Comparison of ENCODE assay signal across 30 cellular contexts in genomic region chr20:50682947-50683530, GRCh38. TPM values are rescaled to one million over a fixed set of nuclear protein-coding genes. Genes with fewer than 3 reads are reported as not detected.
"Had no signal": no experiment of that assay in that cellular context is flagged by ENCODE, and none has a peak within 500 bp of the region (broad histone marks: within the 10 kb centered on the region; RNA-seq: fewer than 3 reads in every experiment).

No MANE protein-coding gene starts in this region.

- FAIRE-seq: frontal cortex had no signal

- H3K27ac Mint-ChIP-seq: activated CD4-positive, alpha-beta memory T cell treated with anti-CD3 and anti-CD28 coated beads, Interleukin-2, amount 10 ng/mL, durations not matched to agents 7 days and 5 days; activated CD4-positive, alpha-beta T cell treated with anti-CD3 and anti-CD28 coated beads for 36 hours; activated CD4-positive, alpha-beta T cell treated with anti-CD3 and anti-CD28 coated beads, Interleukin-2, amount 10 ng/mL, durations not matched to agents 24 days and 14 days; activated naive CD4-positive, alpha-beta T cell treated with anti-CD3 and anti-CD28 coated beads, Interleukin-2, amount 10 ng/mL, durations not matched to agents 7 days and 5 days; activated naive CD4-positive, alpha-beta T cell treated with anti-CD3 and anti-CD28 coated beads, Interleukin-2, amount 50 U/mL, for 72 hours; activated naive CD8-positive, alpha-beta T cell treated with anti-CD3 and anti-CD28 coated beads, Interleukin-2, amount 10 ng/mL, durations not matched to agents 7 days and 5 days; activated T-cell treated with anti-CD3 and anti-CD28 coated beads, Interleukin-2, amount 50 U/mL, for 24 hours; activated T-cell treated with anti-CD3 and anti-CD28 coated beads, Interleukin-2, amount 50 U/mL, for 72 hours; brain; endodermal cell had no signal

- H3K27ac ChIP-seq: ascending aorta, breast epithelium, cardiac muscle cell, colonic mucosa had no signal

- H3K36me3 Mint-ChIP-seq: activated naive CD4-positive, alpha-beta T cell treated with anti-CD3 and anti-CD28 coated beads, Interleukin-2, amount 10 ng/mL, durations not matched to agents 7 days and 5 days; activated naive CD4-positive, alpha-beta T cell treated with anti-CD3 and anti-CD28 coated beads, Interleukin-2, amount 50 U/mL, for 72 hours; activated naive CD8-positive, alpha-beta T cell treated with anti-CD3 and anti-CD28 coated beads, Interleukin-2, amount 10 ng/mL, durations not matched to agents 7 days and 5 days; brain had no signal

- H3K9me3 ChIP-seq: ascending aorta, breast epithelium, colonic mucosa had no signal

- H3K9me3 Mint-ChIP-seq: activated CD4-positive, alpha-beta memory T cell treated with anti-CD3 and anti-CD28 coated beads, Interleukin-2, amount 10 ng/mL, durations not matched to agents 7 days and 5 days; activated CD4-positive, alpha-beta T cell treated with anti-CD3 and anti-CD28 coated beads, Interleukin-2, amount 10 ng/mL, durations not matched to agents 24 days and 14 days; activated naive CD4-positive, alpha-beta T cell treated with anti-CD3 and anti-CD28 coated beads, Interleukin-2, amount 10 ng/mL, durations not matched to agents 7 days and 5 days; activated naive CD4-positive, alpha-beta T cell treated with anti-CD3 and anti-CD28 coated beads, Interleukin-2, amount 50 U/mL, for 72 hours; activated naive CD8-positive, alpha-beta T cell treated with anti-CD3 and anti-CD28 coated beads, Interleukin-2, amount 10 ng/mL, durations not matched to agents 7 days and 5 days; activated T-cell treated with anti-CD3 and anti-CD28 coated beads, Interleukin-2, amount 50 U/mL, for 24 hours; activated T-cell treated with anti-CD3 and anti-CD28 coated beads, Interleukin-2, amount 50 U/mL, for 72 hours; endodermal cell had no signal

- H3K4me1 Mint-ChIP-seq: activated CD4-positive, alpha-beta memory T cell treated with anti-CD3 and anti-CD28 coated beads, Interleukin-2, amount 10 ng/mL, durations not matched to agents 7 days and 5 days; activated CD4-positive, alpha-beta T cell treated with anti-CD3 and anti-CD28 coated beads for 36 hours; activated CD4-positive, alpha-beta T cell treated with anti-CD3 and anti-CD28 coated beads, Interleukin-2, amount 10 ng/mL, durations not matched to agents 24 days and 14 days; activated naive CD4-positive, alpha-beta T cell treated with anti-CD3 and anti-CD28 coated beads, Interleukin-2, amount 10 ng/mL, durations not matched to agents 7 days and 5 days; activated naive CD8-positive, alpha-beta T cell treated with anti-CD3 and anti-CD28 coated beads, Interleukin-2, amount 10 ng/mL, durations not matched to agents 7 days and 5 days had no signal

- H3K4me1 ChIP-seq: ascending aorta, breast epithelium, colonic mucosa had no signal

- H3K27me3 Mint-ChIP-seq: activated CD4-positive, alpha-beta memory T cell treated with anti-CD3 and anti-CD28 coated beads, Interleukin-2, amount 10 ng/mL, durations not matched to agents 7 days and 5 days; activated T-cell treated with anti-CD3 and anti-CD28 coated beads, Interleukin-2, amount 50 U/mL, for 24 hours had no signal

- DNase-seq: activated CD4-positive, alpha-beta memory T cell treated with anti-CD3 and anti-CD28 coated beads, Interleukin-2, amount 10 ng/mL, durations not matched to agents 7 days and 5 days; activated CD4-positive, alpha-beta T cell treated with anti-CD3 and anti-CD28 coated beads for 36 hours; activated CD4-positive, alpha-beta T cell treated with anti-CD3 and anti-CD28 coated beads, Interleukin-2, amount 10 ng/mL, durations not matched to agents 24 days and 14 days; activated CD4-positive, alpha-beta T cell treated with anti-CD3 and anti-CD28 coated beads, Interleukin-2, amount 50 U/mL, for 4 hours; activated CD4-positive, CD25-positive, alpha-beta regulatory T cell; activated CD4-positive, CD25-positive, alpha-beta regulatory T cell treated with anti-CD3 and anti-CD28 coated beads, Interleukin-2, amount 50 U/mL, for 72 hours; activated CD8-positive, alpha-beta memory T cell treated with anti-CD3 and anti-CD28 coated beads, Interleukin-2, amount 50 U/mL, for 48 hours; activated gamma-delta T cell; activated naive CD4-positive, alpha-beta T cell; activated naive CD4-positive, alpha-beta T cell treated with anti-CD3 and anti-CD28 coated beads, Interleukin-2, amount 10 ng/mL, durations not matched to agents 7 days and 5 days; activated naive CD8-positive, alpha-beta T cell treated with anti-CD3 and anti-CD28 coated beads, Interleukin-2, amount 10 ng/mL, durations not matched to agents 7 days and 5 days; activated T-cell treated with anti-CD3 and anti-CD28 coated beads for 4 hours; activated T-cell treated with anti-CD3 and anti-CD28 coated beads, Interleukin-2, amount 50 U/mL, for 24 hours; activated T-cell treated with anti-CD3 and anti-CD28 coated beads, Interleukin-2, amount 50 U/mL, for 72 hours; central memory CD4-positive, alpha-beta T cell; cerebellar nuclear complex; colonic mucosa; effector CD8-positive, alpha-beta T cell; endodermal cell; foreskin fibroblast; T-helper 2 cell had no signal

- H3K4me3 ChIP-seq: ascending aorta, breast epithelium, cardiac muscle cell, colonic mucosa had no signal

- H3K4me3 Mint-ChIP-seq: activated CD4-positive, alpha-beta memory T cell treated with anti-CD3 and anti-CD28 coated beads, Interleukin-2, amount 10 ng/mL, durations not matched to agents 7 days and 5 days; activated CD4-positive, alpha-beta T cell treated with anti-CD3 and anti-CD28 coated beads for 36 hours; activated CD4-positive, alpha-beta T cell treated with anti-CD3 and anti-CD28 coated beads, Interleukin-2, amount 10 ng/mL, durations not matched to agents 24 days and 14 days; activated naive CD4-positive, alpha-beta T cell treated with anti-CD3 and anti-CD28 coated beads, Interleukin-2, amount 10 ng/mL, durations not matched to agents 7 days and 5 days; activated naive CD8-positive, alpha-beta T cell treated with anti-CD3 and anti-CD28 coated beads, Interleukin-2, amount 10 ng/mL, durations not matched to agents 7 days and 5 days; activated T-cell treated with anti-CD3 and anti-CD28 coated beads, Interleukin-2, amount 50 U/mL, for 24 hours; activated T-cell treated with anti-CD3 and anti-CD28 coated beads, Interleukin-2, amount 50 U/mL, for 72 hours; brain; endodermal cell had no signal

- ATAC-seq: activated CD4-positive, alpha-beta T cell treated with anti-CD3 and anti-CD28 coated beads for 36 hours; activated naive CD4-positive, alpha-beta T cell treated with anti-CD3 and anti-CD28 coated beads, Interleukin-2, amount 50 U/mL, for 72 hours; activated T-cell treated with anti-CD3 and anti-CD28 coated beads, Interleukin-2, amount 50 U/mL, for 72 hours; esophagus mucosa had no signal

- H3K36me3 ChIP-seq: ascending aorta, breast epithelium, cardiac muscle cell, colonic mucosa had no signal

- H3K27me3 ChIP-seq: ascending aorta, breast epithelium, cardiac muscle cell, colonic mucosa had no signal

RNA-seq across cellular contexts. Expression of gene RIPOR3, which starts 8.3 kb away (rescaled TPM):
- total RNA-seq: activated CD4-positive, alpha-beta memory T cell treated with anti-CD3 and anti-CD28 coated beads, Interleukin-2, amount 10 ng/mL, durations not matched to agents 7 days and 5 days; activated CD4-positive, alpha-beta T cell treated with anti-CD3 and anti-CD28 coated beads for 36 hours; activated CD4-positive, alpha-beta T cell treated with anti-CD3 and anti-CD28 coated beads, Interleukin-2, amount 10 ng/mL, durations not matched to agents 24 days and 14 days; activated naive CD8-positive, alpha-beta T cell treated with anti-CD3 and anti-CD28 coated beads, Interleukin-2, amount 10 ng/mL, durations not matched to agents 7 days and 5 days; dermis microvascular lymphatic vessel endothelial cell; T-helper 1 cell treated with Interleukin-12 subunit alpha and Interleukin-12 subunit beta and Interleukin-4 antibody, amounts not matched to agents 30 ng/mL and 1 ng/mL, for 36 hours had no signal
